In the genomic region with DNA sequence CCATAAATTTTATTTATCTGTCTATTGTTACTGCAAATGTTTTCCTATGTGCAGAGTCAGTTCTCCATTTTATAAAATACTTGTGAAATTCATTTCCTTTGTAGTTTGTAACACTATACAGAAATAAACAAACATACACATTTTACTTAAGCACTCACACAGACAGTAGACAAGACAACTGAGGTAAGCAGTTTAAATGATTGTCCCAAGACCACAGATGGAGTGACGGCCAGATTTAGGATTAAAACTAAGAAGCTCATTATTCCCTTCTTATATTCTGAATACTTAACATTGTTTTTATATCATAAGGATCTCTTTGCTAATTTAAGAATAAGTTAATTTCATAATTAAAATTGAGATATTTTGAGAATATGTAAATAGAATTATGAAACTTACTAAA, we compare ENCODE assay signal across 8 cellular contexts.
DNase-seq lines count a peak whose midpoint lies in the region; ATAC-seq and TF ChIP-seq lines count a peak whose summit lies in the region.

No MANE protein-coding gene starts in this region.

- H3K9ac ChIP-seq in smooth muscle cell (ENCODE audit: low read depth), result no peak overlapping the region
- H3K9ac ChIP-seq in mesendoderm (ENCODE audit: low read length), result no peak overlapping the region

- no peak overlapping the region for H3K4ac ChIP-seq in mesendoderm (ENCODE audit: low read depth, low read length)

- no peak overlapping the region for H3K27ac ChIP-seq in smooth muscle cell (ENCODE audit: low read depth)
- H3K27ac ChIP-seq in mesendoderm (ENCODE audit: low read depth, low read length), result no peak overlapping the region

- H3K4me1 ChIP-seq in smooth muscle cell (ENCODE audit: low read depth), result peaks cover 20% of the 10 kb centered on the region
- H3K4me1 ChIP-seq in mesendoderm (ENCODE audit: control insufficient read depth, low read depth, low read length), result no peaks in the 10 kb centered on the region

- no peak overlapping the region for H4K8ac ChIP-seq in mesendoderm (ENCODE audit: low read depth, low read length)

- H3K4me3 Mint-ChIP-seq in T-cell, result peak overlapping the region; percentile 74 to 76 (median 75)

- no peak overlapping the region for H2BK120ac ChIP-seq in mesendoderm (ENCODE audit: low read depth, low read length)

- H2AFZ ChIP-seq in smooth muscle cell (ENCODE audit: low read depth), result no peak overlapping the region

- H3K9me3 Mint-ChIP-seq in T-cell, result no peaks in the 10 kb centered on the region

- CTCF ChIA-PET in T-cell (lab: Charles Lee), result interaction anchor here (0.5 to 1.3 kb wide), 5 partner anchors 34 to 205 kb away, joined by 3 to 4 read pairs (median 4); partner anchors contain the start of gene MARCHF7 (in 1 of the 2)

- no peaks in the 10 kb centered on the region for H3F3A ChIP-seq in smooth muscle cell (ENCODE audit: low read depth)

- peak; percentile 14 for DNase-seq in NCI-H2107 treated with DMSO at 0.1 percent for 48 hours (lab: John Stamatoyannopoulos, UW; ENCODE audit: unreplicated experiment)
- DNase-seq in NCI-H2107 (lab: John Stamatoyannopoulos, UW), result no peak
- DNase-seq in T-cell, result no peak
- peak; percentile 16 for DNase-seq in fibroblast of mammary gland (ENCODE audit: low read depth)
- no peak for DNase-seq in smooth muscle cell (lab: John Stamatoyannopoulos, UW; ENCODE audit: unreplicated experiment)
- no peak for DNase-seq in mesendoderm
- DNase-seq in kidney tubule cell (ENCODE audit: low spot score), result no peak

- no peak overlapping the region for H3K4me2 ChIP-seq in smooth muscle cell
- no peak overlapping the region for H3K4me2 ChIP-seq in mesendoderm (ENCODE audit: low read length)

- H3K4me3 ChIP-seq in fibroblast of mammary gland (ENCODE audit: control insufficient read depth, low read depth, low read length) (peak overlapping the region; percentile 53), smooth muscle cell (peak overlapping the region; percentile 47), mesendoderm (ENCODE audit: low read length) (no peak overlapping the region)

- no peak overlapping the region for H2BK5ac ChIP-seq in mesendoderm (ENCODE audit: low read length)

- H3K56ac ChIP-seq in mesendoderm (ENCODE audit: low read length), result no peak overlapping the region

- H4K20me1 ChIP-seq in smooth muscle cell (ENCODE audit: low read depth), result peaks cover 37% of the 10 kb centered on the region

- 91% methylated on average over 1 of the region's 1 CpG for WGBS in smooth muscle cell (ENCODE audit: low lambda C conversion rate)
- WGBS in mesendoderm (ENCODE audit: extremely low coverage, insufficient coverage, low lambda C conversion rate), result no CpG with 5 or more reads among the region's 1 CpG

- H3K79me2 ChIP-seq in smooth muscle cell (ENCODE audit: low read depth), result peaks cover 36% of the 10 kb centered on the region
- no peaks in the 10 kb centered on the region for H3K79me2 ChIP-seq in mesendoderm (ENCODE audit: control insufficient read depth, insufficient read depth, low read length)

- H3K27me3 ChIP-seq in smooth muscle cell (ENCODE audit: low read depth) (no peaks in the 10 kb centered on the region), mesendoderm (ENCODE audit: insufficient read depth, low read length, poor library complexity) (no peaks in the 10 kb centered on the region)

- H3K4me1 Mint-ChIP-seq in T-cell, result peaks cover 20 to 39% (median 36%) of the 10 kb centered on the region in 3 donors

- H3K36me3 Mint-ChIP-seq in T-cell, result peaks cover 4% of the 10 kb centered on the region

- H3K27ac Mint-ChIP-seq in T-cell, result peak overlapping the region; percentile 66 to 80

- ATAC-seq in T-cell (replicated peaks in 1 of 4), result no peak
- ATAC-seq in HG03045 (IDR thresholded peaks at IDR 0.05; ENCODE audit: unreplicated experiment), result no peak

- POLR2A ChIA-PET in T-cell (lab: Charles Lee), result interaction anchor here in 1 of 2 donors (0.6 to 1.5 kb wide), 5 partner anchors 40 to 1559 kb away, joined by 3 to 5 read pairs (median 3); partner anchors contain the start of gene MARCHF7

- no peak overlapping the region for H3K23ac ChIP-seq in mesendoderm (ENCODE audit: low read length)

- H3K79me1 ChIP-seq in mesendoderm (ENCODE audit: low read length), result peaks cover 2% of the 10 kb centered on the region

- no peaks in the 10 kb centered on the region for H3K27me3 Mint-ChIP-seq in T-cell

- H2BK15ac ChIP-seq in mesendoderm (replicated peaks; ENCODE audit: low read depth), result no peak overlapping the region

- H4K5ac ChIP-seq in mesendoderm (ENCODE audit: low read length), result no peak overlapping the region

- TF ChIP-seq CTCF in fibroblast of mammary gland (conservative IDR thresholded peaks at IDR 0.05; ENCODE audit: control insufficient read depth, insufficient read depth, low read depth, low read length) (no peak), smooth muscle cell (IDR thresholded peaks at IDR 0.05; ENCODE audit: borderline replicate concordance, insufficient read depth, poor library complexity, severe bottlenecking) (no peak)

- no peak overlapping the region for H2AK5ac ChIP-seq in mesendoderm (ENCODE audit: low read length)

- H3K9me3 ChIP-seq in smooth muscle cell (replicated peaks; ENCODE audit: low read depth), result no peaks in the 10 kb centered on the region

- H3K36me3 ChIP-seq in smooth muscle cell (ENCODE audit: low read depth) (no peaks in the 10 kb centered on the region), mesendoderm (ENCODE audit: control insufficient read depth, insufficient read depth, low read length) (no peaks in the 10 kb centered on the region)

- H3K18ac ChIP-seq in mesendoderm (ENCODE audit: low read length), result no peak overlapping the region

Comparison
In these comparisons a context has a peak if more than half of its experiments do, and no peak if none do; other contexts are left out.
1. DNase-seq: peak in NCI-H2107 treated with DMSO at 0.1 percent for 48 hours (single experiment) and fibroblast of mammary gland (single experiment); none in NCI-H2107 (single experiment), T-cell (0 of 34), smooth muscle cell (single experiment), mesendoderm (single experiment) and kidney tubule cell (single experiment).